Comparison of ENCODE assay signal across 1 cellular context in the genomic region with DNA sequence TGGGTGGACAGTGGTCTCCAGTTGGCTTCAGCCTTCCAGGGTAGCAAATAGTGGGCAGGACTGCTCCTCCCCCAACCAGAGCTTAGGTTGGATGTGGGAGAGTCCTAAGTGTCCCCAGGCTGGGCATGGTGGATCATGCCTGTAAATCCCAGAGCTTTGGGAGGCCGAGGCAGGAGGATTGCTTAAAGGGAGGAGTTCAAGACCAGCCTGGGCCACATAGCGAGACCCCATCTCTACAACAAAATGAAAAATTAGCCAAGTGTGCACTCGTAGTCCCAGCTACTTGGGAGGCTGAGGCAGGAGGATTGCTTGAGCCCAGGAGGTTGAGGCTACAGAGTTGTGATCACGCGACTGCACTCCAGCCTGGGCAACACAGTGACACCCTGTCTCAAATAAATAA.
TF ChIP-seq lines count a peak whose summit lies in the region.

No MANE protein-coding gene starts in this region.

TF ChIP-seq in WTC11, 78 proteins besides CTCF, POLR2A, EP300 and RAD21 (continued from another document):
- TF ChIP-seq, protein P1, sequence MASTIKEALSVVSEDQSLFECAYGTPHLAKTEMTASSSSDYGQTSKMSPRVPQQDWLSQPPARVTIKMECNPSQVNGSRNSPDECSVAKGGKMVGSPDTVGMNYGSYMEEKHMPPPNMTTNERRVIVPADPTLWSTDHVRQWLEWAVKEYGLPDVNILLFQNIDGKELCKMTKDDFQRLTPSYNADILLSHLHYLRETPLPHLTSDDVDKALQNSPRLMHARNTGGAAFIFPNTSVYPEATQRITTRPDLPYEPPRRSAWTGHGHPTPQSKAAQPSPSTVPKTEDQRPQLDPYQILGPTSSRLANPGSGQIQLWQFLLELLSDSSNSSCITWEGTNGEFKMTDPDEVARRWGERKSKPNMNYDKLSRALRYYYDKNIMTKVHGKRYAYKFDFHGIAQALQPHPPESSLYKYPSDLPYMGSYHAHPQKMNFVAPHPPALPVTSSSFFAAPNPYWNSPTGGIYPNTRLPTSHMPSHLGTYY (CRISPR knock-in tag; IDR thresholded peaks at IDR 0.05), result peak; percentile 66; the same call in 1 of the 2 replicates
- no peak for TF ChIP-seq ELF4 (CRISPR knock-in tag; IDR thresholded peaks at IDR 0.05; ENCODE audit: low read depth)
- TF ChIP-seq AR (CRISPR knock-in tag; IDR thresholded peaks at IDR 0.05), result no peak
- TF ChIP-seq MXD4 (CRISPR knock-in tag; IDR thresholded peaks at IDR 0.05; ENCODE audit: borderline replicate concordance), result no peak
- no peak for TF ChIP-seq MYBL2 (CRISPR knock-in tag; IDR thresholded peaks at IDR 0.05)
- no peak for TF ChIP-seq JUN (CRISPR knock-in tag; IDR thresholded peaks at IDR 0.05)
- peak; percentile 65; the same call in 1 of the 2 replicates for TF ChIP-seq ZNF416 (CRISPR knock-in tag; IDR thresholded peaks at IDR 0.05)
- TF ChIP-seq PREB (CRISPR knock-in tag; IDR thresholded peaks at IDR 0.05; ENCODE audit: borderline replicate concordance), result no peak
- TF ChIP-seq FOXP4 (CRISPR knock-in tag; IDR thresholded peaks at IDR 0.05), result no peak
- TF ChIP-seq, protein P2, sequence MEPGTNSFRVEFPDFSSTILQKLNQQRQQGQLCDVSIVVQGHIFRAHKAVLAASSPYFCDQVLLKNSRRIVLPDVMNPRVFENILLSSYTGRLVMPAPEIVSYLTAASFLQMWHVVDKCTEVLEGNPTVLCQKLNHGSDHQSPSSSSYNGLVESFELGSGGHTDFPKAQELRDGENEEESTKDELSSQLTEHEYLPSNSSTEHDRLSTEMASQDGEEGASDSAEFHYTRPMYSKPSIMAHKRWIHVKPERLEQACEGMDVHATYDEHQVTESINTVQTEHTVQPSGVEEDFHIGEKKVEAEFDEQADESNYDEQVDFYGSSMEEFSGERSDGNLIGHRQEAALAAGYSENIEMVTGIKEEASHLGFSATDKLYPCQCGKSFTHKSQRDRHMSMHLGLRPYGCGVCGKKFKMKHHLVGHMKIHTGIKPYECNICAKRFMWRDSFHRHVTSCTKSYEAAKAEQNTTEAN (CRISPR knock-in tag; IDR thresholded peaks at IDR 0.05), result no peak
- TF ChIP-seq ZNF425 (CRISPR knock-in tag; conservative IDR thresholded peaks at IDR 0.05), result 0 out of 2 replicates have a peak, but pooled peaks have one; percentile 32
- no peak for TF ChIP-seq SMAD3 (CRISPR knock-in tag; IDR thresholded peaks at IDR 0.05; ENCODE audit: borderline replicate concordance)
- TF ChIP-seq PRRX2 (CRISPR knock-in tag; IDR thresholded peaks at IDR 0.05), result no peak
- TF ChIP-seq ESRRA (CRISPR knock-in tag; IDR thresholded peaks at IDR 0.05; ENCODE audit: borderline replicate concordance), result no peak
- TF ChIP-seq CREM (CRISPR knock-in tag; IDR thresholded peaks at IDR 0.05), result no peak
- TF ChIP-seq NFE2L1 (CRISPR knock-in tag; IDR thresholded peaks at IDR 0.05), result no peak
